In genomic region chr19:51030631-51031030, GRCh38 we compare ENCODE assay signal across 22 cellular contexts. TPM values are rescaled to one million over a fixed set of nuclear protein-coding genes. Genes with fewer than 3 reads are reported as not detected.
"Had no signal": no experiment of that assay in that cellular context is flagged by ENCODE, and none has a peak within 500 bp of the region (broad histone marks: within the 10 kb centered on the region; RNA-seq: fewer than 3 reads in every experiment).

No MANE protein-coding gene starts in this region.

- H3K27ac Mint-ChIP-seq: type B pancreatic cell had no signal

- H3K9me3 Mint-ChIP-seq: type B pancreatic cell had no signal

- DNase-seq: dorsolateral prefrontal cortex; effector CD8-positive, alpha-beta T cell; heart left ventricle; hippocampal formation; islet precursor cell; mammary epithelial cell; mucosa of descending colon; naive thymus-derived CD8-positive, alpha-beta T cell; ovary; small intestine; stimulated activated CD4-positive, alpha-beta T cell treated with anti-CD3 and anti-CD28 coated beads, Interleukin-12 subunit alpha, Interleukin-12 subunit beta, amount 100 ng/mL, for 4 hours; stimulated activated naive CD4-positive, alpha-beta T cell treated with Interleukin-2 at 50 U/mL for 16 hours; thyroid gland had no signal

- H3K36me3 Mint-ChIP-seq: naive thymus-derived CD8-positive, alpha-beta T cell had no signal

- ATAC-seq: esophagus mucosa; heart left ventricle; left lobe of liver; mucosa of descending colon; naive thymus-derived CD8-positive, alpha-beta T cell had no signal

- H3K4me3 Mint-ChIP-seq: naive thymus-derived CD8-positive, alpha-beta T cell; type B pancreatic cell had no signal

- FAIRE-seq: frontal cortex, small intestine had no signal

RNA-seq across cellular contexts. Expression of gene KLK12, which starts 4.2 kb away (rescaled TPM):
- total RNA-seq: dorsolateral prefrontal cortex; fibroblast of lung; frontal cortex; glomerular endothelial cell; heart left ventricle; left lobe of liver; mammary epithelial cell; naive thymus-derived CD8-positive, alpha-beta T cell; ovary; posterior vena cava; right atrium auricular region; thyroid gland had no signal
- polyA plus RNA-seq: fibroblast of lung; heart left ventricle; mammary epithelial cell; naive thymus-derived CD8-positive, alpha-beta T cell; neural cell; ovary had no signal

RNA-seq across cellular contexts. Expression of gene KLK11, which starts 4.2 kb away (rescaled TPM):
- total RNA-seq: dorsolateral prefrontal cortex; fibroblast of lung; frontal cortex; glomerular endothelial cell; left lobe of liver; naive thymus-derived CD8-positive, alpha-beta T cell; posterior vena cava had no signal
- polyA plus RNA-seq: fibroblast of lung; naive thymus-derived CD8-positive, alpha-beta T cell; neural cell had no signal

RNA-seq across cellular contexts. Expression of gene KLK10, which starts 11.1 kb away (rescaled TPM):
- total RNA-seq: fibroblast of lung; frontal cortex; glomerular endothelial cell; left lobe of liver; naive thymus-derived CD8-positive, alpha-beta T cell; posterior vena cava had no signal
- polyA plus RNA-seq: naive thymus-derived CD8-positive, alpha-beta T cell had no signal

RNA-seq across cellular contexts. Expression of gene KLK8, which starts 29.2 kb away (rescaled TPM):
- total RNA-seq: fibroblast of lung; frontal cortex; glomerular endothelial cell; left lobe of liver; mucosa of descending colon; naive thymus-derived CD8-positive, alpha-beta T cell; posterior vena cava had no signal
- polyA plus RNA-seq: fibroblast of lung; heart left ventricle; naive thymus-derived CD8-positive, alpha-beta T cell; neural cell had no signal

RNA-seq across cellular contexts. Expression of gene KLK13, which starts 34.3 kb away (rescaled TPM):
- total RNA-seq: fibroblast of lung; frontal cortex; glomerular endothelial cell; left lobe of liver; naive thymus-derived CD8-positive, alpha-beta T cell; posterior vena cava; right atrium auricular region had no signal
- polyA plus RNA-seq: fibroblast of lung; naive thymus-derived CD8-positive, alpha-beta T cell; neural cell had no signal
